In genomic region chr13:44293354-44293753, GRCh38 we compare ENCODE assay signal across 15 cellular contexts.
DNase-seq lines count a peak whose midpoint lies in the region; ATAC-seq and TF ChIP-seq lines count a peak whose summit lies in the region.
"Had no signal": no experiment of that assay in that cellular context is flagged by ENCODE, and none has a peak within 500 bp of the region (broad histone marks: within the 10 kb centered on the region; RNA-seq: fewer than 3 reads in every experiment).

No MANE protein-coding gene starts in this region.

- peaks cover 9% of the 10 kb centered on the region for H3K4me1 ChIP-seq in lower lobe of right lung
- H3K4me1 ChIP-seq in tibial artery, result peaks cover 0 to 37% (median 34%) of the 10 kb centered on the region in 4 donors

- H3K27me3 Mint-ChIP-seq in activated naive CD8-positive, alpha-beta T cell, result peaks cover 9% of the 10 kb centered on the region
- no peaks in the 10 kb centered on the region for H3K27me3 Mint-ChIP-seq in activated naive CD8-positive, alpha-beta T cell treated with anti-CD3 and anti-CD28 coated beads, Interleukin-2, amount 50 U/mL, for 24 hours
- H3K27me3 Mint-ChIP-seq in activated naive CD8-positive, alpha-beta T cell treated with anti-CD3 and anti-CD28 coated beads for 36 hours, result peaks cover 8% of the 10 kb centered on the region
- peaks cover 0 to 14% (median 7%) of the 10 kb centered on the region in 5 donors for H3K27me3 Mint-ChIP-seq in naive thymus-derived CD8-positive, alpha-beta T cell

- peaks cover 4% of the 10 kb centered on the region for H3K36me3 Mint-ChIP-seq in activated naive CD8-positive, alpha-beta T cell
- no peaks in the 10 kb centered on the region for H3K36me3 Mint-ChIP-seq in activated naive CD8-positive, alpha-beta T cell treated with anti-CD3 and anti-CD28 coated beads, Interleukin-2, amount 50 U/mL, for 24 hours (ENCODE audit: low read depth)
- H3K36me3 Mint-ChIP-seq in activated naive CD8-positive, alpha-beta T cell treated with anti-CD3 and anti-CD28 coated beads for 36 hours, result no peaks in the 10 kb centered on the region
- no peaks in the 10 kb centered on the region for H3K36me3 Mint-ChIP-seq in naive thymus-derived CD8-positive, alpha-beta T cell

- H3K9me3 ChIP-seq in lower lobe of right lung (no peaks in the 10 kb centered on the region), tibial artery (no peaks in the 10 kb centered on the region)

- peaks cover 23% of the 10 kb centered on the region for H3K4me1 Mint-ChIP-seq in activated naive CD8-positive, alpha-beta T cell (ENCODE audit: low read depth)
- peaks cover 21% of the 10 kb centered on the region for H3K4me1 Mint-ChIP-seq in activated naive CD8-positive, alpha-beta T cell treated with anti-CD3 and anti-CD28 coated beads, Interleukin-2, amount 50 U/mL, for 24 hours
- H3K4me1 Mint-ChIP-seq in activated naive CD8-positive, alpha-beta T cell treated with anti-CD3 and anti-CD28 coated beads for 36 hours, result peaks cover 20% of the 10 kb centered on the region
- H3K4me1 Mint-ChIP-seq in naive thymus-derived CD8-positive, alpha-beta T cell, result peaks cover 4 to 22% (median 12%) of the 10 kb centered on the region in 4 donors

- peak overlapping the region; percentile 15 for H3K27ac ChIP-seq in lower lobe of right lung
- peak overlapping the region; percentile 46 to 63 for H3K27ac ChIP-seq in tibial artery
- H3K27ac ChIP-seq: epithelial cell of prostate had no signal

- H3K9me3 Mint-ChIP-seq in activated naive CD8-positive, alpha-beta T cell (ENCODE audit: low read depth), result no peaks in the 10 kb centered on the region
- no peaks in the 10 kb centered on the region for H3K9me3 Mint-ChIP-seq in activated naive CD8-positive, alpha-beta T cell treated with anti-CD3 and anti-CD28 coated beads, Interleukin-2, amount 50 U/mL, for 24 hours
- peaks cover 2% of the 10 kb centered on the region for H3K9me3 Mint-ChIP-seq in activated naive CD8-positive, alpha-beta T cell treated with anti-CD3 and anti-CD28 coated beads for 36 hours
- no peaks in the 10 kb centered on the region for H3K9me3 Mint-ChIP-seq in naive thymus-derived CD8-positive, alpha-beta T cell
- H3K9me3 Mint-ChIP-seq: stimulated activated naive CD8-positive, alpha-beta T cell treated with anti-CD3 and anti-CD28 coated beads, Interleukin-15, amount 100 ng/mL, for 72 hours had no signal

- H3K27me3 ChIP-seq in lower lobe of right lung (ENCODE audit: low read depth), result no peaks in the 10 kb centered on the region
- H3K27me3 ChIP-seq in tibial artery, result no peaks in the 10 kb centered on the region

- no peak overlapping the region for H3K4me3 Mint-ChIP-seq in activated naive CD8-positive, alpha-beta T cell
- H3K4me3 Mint-ChIP-seq in activated naive CD8-positive, alpha-beta T cell treated with anti-CD3 and anti-CD28 coated beads, Interleukin-2, amount 50 U/mL, for 24 hours, result no peak overlapping the region
- no peak overlapping the region for H3K4me3 Mint-ChIP-seq in activated naive CD8-positive, alpha-beta T cell treated with anti-CD3 and anti-CD28 coated beads for 36 hours
- no peak overlapping the region for H3K4me3 Mint-ChIP-seq in naive thymus-derived CD8-positive, alpha-beta T cell
- H3K4me3 Mint-ChIP-seq: stimulated activated naive CD8-positive, alpha-beta T cell treated with anti-CD3 and anti-CD28 coated beads, Interleukin-15, amount 100 ng/mL, for 72 hours; T-helper 17 cell had no signal

- DNase-seq in activated naive CD8-positive, alpha-beta T cell treated with anti-CD3 and anti-CD28 coated beads, Interleukin-2, amount 50 U/mL, for 24 hours, result no peak
- DNase-seq in activated naive CD8-positive, alpha-beta T cell treated with anti-CD3 and anti-CD28 coated beads for 36 hours, result no peak
- DNase-seq in lower lobe of right lung, result no peak
- DNase-seq in tibial artery, result no peak
- DNase-seq in stimulated activated CD4-positive, alpha-beta T cell treated with anti-CD3 and anti-CD28 coated beads, Interleukin-15, amount 100 ng/mL, for 24 hours, result no peak
- no peak for DNase-seq in naive thymus-derived CD8-positive, alpha-beta T cell
- DNase-seq in amygdala (lab: John Stamatoyannopoulos, UW), result no peak
- DNase-seq: activated gamma-delta T cell; left colon; NCI-H187; NCI-H526; stimulated activated naive CD8-positive, alpha-beta T cell treated with anti-CD3 and anti-CD28 coated beads, Interleukin-15, amount 100 ng/mL, for 72 hours; T-helper 17 cell had no signal

- TF ChIP-seq CTCF in lower lobe of right lung (IDR thresholded peaks at IDR 0.05), result no peak
- TF ChIP-seq CTCF in tibial artery (IDR thresholded peaks at IDR 0.05), result no peak

- H3K36me3 ChIP-seq in lower lobe of right lung (no peaks in the 10 kb centered on the region), tibial artery (no peaks in the 10 kb centered on the region)

- POLR2A ChIA-PET in naive thymus-derived CD8-positive, alpha-beta T cell (lab: Charles Lee), result no interaction called here

- intact Hi-C loops in lower lobe of right lung (cut with DNase I) (no loop called here), tibial artery (cut with DNase I; ENCODE audit: low total_unique reads) (no loop called here)

- H3K4me3 ChIP-seq in lower lobe of right lung (no peak overlapping the region), tibial artery (no peak overlapping the region)

- no peak for ATAC-seq in activated naive CD8-positive, alpha-beta T cell treated with anti-CD3 and anti-CD28 coated beads, Interleukin-2, amount 50 U/mL, for 24 hours
- peak in 1 of 2 donors; percentile 9 for ATAC-seq in lower lobe of right lung
- no peak for ATAC-seq in naive thymus-derived CD8-positive, alpha-beta T cell
- ATAC-seq: T-helper 17 cell had no signal

- peak overlapping the region; percentile 75 for H3K27ac Mint-ChIP-seq in activated naive CD8-positive, alpha-beta T cell
- H3K27ac Mint-ChIP-seq in activated naive CD8-positive, alpha-beta T cell treated with anti-CD3 and anti-CD28 coated beads, Interleukin-2, amount 50 U/mL, for 24 hours, result no peak overlapping the region
- peak overlapping the region; percentile 65 for H3K27ac Mint-ChIP-seq in activated naive CD8-positive, alpha-beta T cell treated with anti-CD3 and anti-CD28 coated beads for 36 hours
- peak overlapping the region in 2 of 10 donors; percentile 64 to 89 for H3K27ac Mint-ChIP-seq in naive thymus-derived CD8-positive, alpha-beta T cell
- H3K27ac Mint-ChIP-seq: T-helper 17 cell had no signal
